Comparison of ENCODE assay signal across 8 cellular contexts in genomic region chr14:75981426-75981825, GRCh38. TPM values are rescaled to one million over a fixed set of nuclear protein-coding genes. Genes with fewer than 3 reads are reported as not detected.
DNase-seq lines count a peak whose midpoint lies in the region; ATAC-seq, FAIRE-seq and TF ChIP-seq lines count a peak whose summit lies in the region.

No MANE protein-coding gene starts in this region.

- CTCF ChIA-PET in AG04449 (lab: Yijun Ruan, JAX) (interaction anchor here (0.7 to 20.2 kb wide), 19 partner anchors 8 to 405 kb away, joined by 3 to 715 read pairs (median 5); no protein-coding TSS in a partner anchor), T-cell (lab: Charles Lee) (interaction anchor here (0.8 to 6.4 kb wide), 5 partner anchors 75 to 404 kb away, joined by 5 to 67 read pairs (median 12); no protein-coding TSS in a partner anchor)

- H3K27ac Mint-ChIP-seq in T-cell (peak overlapping the region; percentile 86 to 87), natural killer cell (peak overlapping the region; percentile 82 to 93)

- DNase-seq in AG04449 (ENCODE audit: low read depth, low spot score) (no peak), T-cell (peak in 24 of 34 experiments; percentile 7 to 43 (median 28)), natural killer cell (peak; percentile 50), urothelium cell line (ENCODE audit: low spot score) (peak; percentile 16), SKM-1 treated with dmso at 0.1 percent for 144 hours (lab: John Stamatoyannopoulos, UW; ENCODE audit: unreplicated experiment) (no peak)

- H3K9me3 Mint-ChIP-seq in T-cell (no peaks in the 10 kb centered on the region), natural killer cell (no peaks in the 10 kb centered on the region)

- peaks cover 53 to 58% (median 54%) of the 10 kb centered on the region in 3 donors for H3K4me1 Mint-ChIP-seq in T-cell
- peaks cover 46 to 49% of the 10 kb centered on the region in 2 donors for H3K4me1 Mint-ChIP-seq in natural killer cell

- H3K36me3 ChIP-seq in endocrine pancreas (ENCODE audit: control insufficient read depth, insufficient read depth, low read length), result no peaks in the 10 kb centered on the region

- intact Hi-C loops in natural killer cell (cut with micrococcal nuclease), result no loop called here

- FAIRE-seq in urothelium cell line (lab: Jason Lieb, UNC), result no peak

- ATAC-seq in GM18517 (IDR thresholded peaks at IDR 0.05; ENCODE audit: unreplicated experiment), result peak; percentile 60
- ATAC-seq in HG03432 (IDR thresholded peaks at IDR 0.05; ENCODE audit: unreplicated experiment), result peak; percentile 53
- ATAC-seq in T-cell (replicated peaks in 1 of 4), result peak in 1 of 4 experiments; percentile 19
- ATAC-seq in natural killer cell, result peak; percentile 61 to 80 (median 64)

- TF ChIP-seq CTCF in AG04449 (IDR thresholded peaks at IDR 0.05; ENCODE audit: insufficient read depth, low read length, missing control alignments) (no peak), natural killer cell (IDR thresholded peaks at IDR 0.05) (no peak)

- H3K4me3 ChIP-seq in AG04449 (ENCODE audit: low read depth, low read length), result peak overlapping the region; percentile 66
- H3K4me3 ChIP-seq in endocrine pancreas (ENCODE audit: control insufficient read depth, insufficient read depth, low read length), result peak overlapping the region; percentile 50

- peaks cover 11% of the 10 kb centered on the region for H3K4me1 ChIP-seq in endocrine pancreas (ENCODE audit: control insufficient read depth, insufficient read depth, low read length)

- H3K36me3 Mint-ChIP-seq in T-cell (no peaks in the 10 kb centered on the region), natural killer cell (no peaks in the 10 kb centered on the region)

- POLR2A ChIA-PET in AG04449 (lab: Yijun Ruan, JAX) (interaction anchor here (0.7 to 1.8 kb wide), 3 partner anchors 247 to 273 kb away, joined by 3 to 7 read pairs (median 7); no protein-coding TSS in a partner anchor), T-cell (lab: Charles Lee) (no interaction called here)

- H3K9me3 ChIP-seq in endocrine pancreas (ENCODE audit: control insufficient read depth, low read length), result no peaks in the 10 kb centered on the region

- H3K27me3 Mint-ChIP-seq in T-cell (no peaks in the 10 kb centered on the region), natural killer cell (ENCODE audit: low read depth in 2 of 2) (no peaks in the 10 kb centered on the region)

- H3K9ac ChIP-seq in endocrine pancreas (ENCODE audit: control insufficient read depth, insufficient read depth, low read length), result peak overlapping the region; percentile 22

- H3K27me3 ChIP-seq in endocrine pancreas (ENCODE audit: control insufficient read depth, insufficient read depth, low read length), result no peaks in the 10 kb centered on the region

- H3K4me3 Mint-ChIP-seq in T-cell, result peak overlapping the region; percentile 78 to 88 (median 80)
- H3K4me3 Mint-ChIP-seq in natural killer cell, result peak overlapping the region; percentile 89

RNA-seq across cellular contexts. Expression of gene TGFB3, which starts 0.4 kb away (rescaled TPM):
- total RNA-seq in T-cell (1 to 10 TPM; 6.4 to 9.6 (median 8.8) TPM), natural killer cell (10 to 100 TPM; 10.6 to 12.8 (median 12.3) TPM)

RNA-seq across cellular contexts. Expression of gene IFT43, which starts 4.1 kb away (rescaled TPM):
- total RNA-seq in T-cell (10 to 100 TPM in 4 of 5 donors, 1 to 10 TPM in 1; 10.0 to 13.5 (median 11.9) TPM), natural killer cell (10 to 100 TPM; 19.0 to 20.8 (median 20.7) TPM)

Comparison
In these comparisons a context has a peak if more than half of its experiments do, and no peak if none do; other contexts are left out.
1. DNase-seq: peak in T-cell (24 of 34), natural killer cell (single experiment) and urothelium cell line (single experiment); none in AG04449 (single experiment) and SKM-1 treated with dmso at 0.1 percent for 144 hours (single experiment).